Comparison of ENCODE assay signal across 1 cellular context in genomic region chr16:23504453-23505179, GRCh38.
A peak's percentile ranks its signal among the peaks of the same experiment; 100 is the strongest.
TF ChIP-seq lines count a peak whose summit lies in the region.

No MANE protein-coding gene starts in this region.

TF ChIP-seq in HCT116, 20 proteins besides CTCF, POLR2A, EP300 and RAD21 (continued from another document):
- TF ChIP-seq YY1 (IDR thresholded peaks at IDR 0.05; ENCODE audit: extremely low read depth, insufficient replicate concordance, low read depth, low read length), result peak; percentile 16
- no peak for TF ChIP-seq ZFX (IDR thresholded peaks at IDR 0.05)
- TF ChIP-seq EZH2 (IDR thresholded peaks at IDR 0.05), result no peak
- no peak; the same call in 1 of the 2 replicates for TF ChIP-seq SRF (IDR thresholded peaks at IDR 0.05; ENCODE audit: low read depth)
- TF ChIP-seq SIN3A (IDR thresholded peaks at IDR 0.05; ENCODE audit: low read depth), result peak; percentile 80
- TF ChIP-seq FOSL1 (IDR thresholded peaks at IDR 0.05; ENCODE audit: low read depth), result peak; percentile 78
- peak; percentile 43; the same call in 1 of the 2 replicates for TF ChIP-seq POLR2AphosphoS5 (IDR thresholded peaks at IDR 0.05; ENCODE audit: low read depth, low read length)
